26 cellular contexts compared by ENCODE assay signal in the genomic region with DNA sequence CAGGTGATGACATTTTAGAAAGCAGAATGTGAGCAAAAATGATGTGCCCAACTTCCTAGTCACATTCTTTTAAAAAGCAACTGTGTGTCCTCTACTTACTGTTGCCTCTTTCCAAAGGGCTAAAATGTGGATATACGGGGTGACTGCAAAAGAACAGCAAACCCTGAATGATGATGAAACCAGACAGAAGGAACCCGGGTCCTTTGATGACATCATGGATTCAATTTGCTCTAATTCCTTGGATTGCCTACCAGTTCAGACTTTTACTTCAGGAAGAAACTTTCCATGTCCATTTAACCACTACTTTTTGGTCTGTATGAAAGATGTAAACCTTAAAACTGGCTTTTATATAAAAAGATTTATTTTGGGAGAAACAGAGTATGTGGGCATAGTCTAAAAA.
DNase-seq lines count a peak whose midpoint lies in the region; ATAC-seq, FAIRE-seq and TF ChIP-seq lines count a peak whose summit lies in the region.
"Had no signal": no experiment of that assay in that cellular context is flagged by ENCODE, and none has a peak within 500 bp of the region (broad histone marks: within the 10 kb centered on the region; RNA-seq: fewer than 3 reads in every experiment).

No MANE protein-coding gene starts in this region.

- H3K9me1 ChIP-seq in K562 (ENCODE audit: control insufficient read depth, insufficient read depth, low read length): no peaks in the 10 kb centered on the region

- no peak overlapping the region for H3K4me3 Mint-ChIP-seq in memory B cell
- H3K4me3 Mint-ChIP-seq: CD14-positive monocyte; CD4-positive, alpha-beta memory T cell; CD4-positive, CD25-positive, alpha-beta regulatory T cell; CD8-positive, alpha-beta memory T cell had no signal

- H3K36me3 Mint-ChIP-seq in memory B cell: peaks cover 43% of the 10 kb centered on the region

- no peak overlapping the region for H3K9ac ChIP-seq in K562 (ENCODE audit: insufficient read depth in 1 of 2, low read depth in 2 of 2, low read length in 2 of 2)
- H3K9ac ChIP-seq: BLaER1 had no signal

- TF ChIP-seq CTCF in HEK293 (tag by site-specific recombination; IDR thresholded peaks at IDR 0.05) (no peak), K562 (IDR thresholded peaks at IDR 0.05 in 2 of 3, conservative IDR thresholded peaks at IDR 0.05 in 1 of 3; ENCODE audit: insufficient read depth in 2 of 3, low read depth in 1 of 3, low read length in 3 of 3) (no peak)

- no peaks in the 10 kb centered on the region for H3K27me3 ChIP-seq in K562 (ENCODE audit: control insufficient read depth in 2 of 2, insufficient read depth in 2 of 2, low read length in 2 of 2)
- H3K27me3 ChIP-seq: BE2C, BLaER1 had no signal

- H2AFZ ChIP-seq in K562 (ENCODE audit: low read depth, low read length): no peak overlapping the region

- FAIRE-seq in K562 (lab: Jason Lieb, UNC): no peak
- FAIRE-seq: A204.1, GM12878, GM12892, GM18507 had no signal

- peak overlapping the region; percentile 1 for H3K27ac Mint-ChIP-seq in memory B cell
- H3K27ac Mint-ChIP-seq: CD14-positive monocyte; CD4-positive, CD25-positive, alpha-beta regulatory T cell had no signal

- H3K4me2 ChIP-seq in K562 (ENCODE audit: insufficient read depth, low read length): no peak overlapping the region
- H3K4me2 ChIP-seq: BLaER1 had no signal

- CTCF ChIA-PET in HEK293 (lab: Yijun Ruan, JAX) (interaction anchor here (0.7 kb wide), 1 partner anchor 75 kb away, joined by 3 read pairs; no protein-coding TSS in a partner anchor), K562 (lab: Yijun Ruan, JAX; ENCODE audit: low intra/inter-chr PET ratio) (no interaction called here)

- H3K9me3 Mint-ChIP-seq in memory B cell: peaks cover 4% of the 10 kb centered on the region

- H3K79me2 ChIP-seq in K562 (ENCODE audit: control insufficient read depth, insufficient read depth, low read length): no peaks in the 10 kb centered on the region

- H3K27me3 Mint-ChIP-seq in memory B cell: no peaks in the 10 kb centered on the region
- H3K27me3 Mint-ChIP-seq: CD4-positive, alpha-beta memory T cell; CD4-positive, CD25-positive, alpha-beta regulatory T cell; CD8-positive, alpha-beta memory T cell had no signal

- TF ChIP-seq RAD21 in K562 (CRISPR knock-in tag; conservative IDR thresholded peaks at IDR 0.05 in 1 of 2, IDR thresholded peaks at IDR 0.05 in 1 of 2): no peak

- no peaks in the 10 kb centered on the region for H3K4me1 ChIP-seq in HEK293 (ENCODE audit: control insufficient read depth, insufficient read depth, low read length)
- no peaks in the 10 kb centered on the region for H3K4me1 ChIP-seq in K562 (replicated peaks in 1 of 2; ENCODE audit: control insufficient read depth in 2 of 2, insufficient read depth in 2 of 2, low read length in 2 of 2)

- POLR2A ChIA-PET in HEK293 (lab: Yijun Ruan, JAX): no interaction called here
- POLR2A ChIA-PET in K562 (lab: Yijun Ruan, JAX): no interaction called here

- H4K20me1 ChIP-seq in K562 (replicated peaks; ENCODE audit: control insufficient read depth, insufficient read depth, low read length): no peaks in the 10 kb centered on the region
- H4K20me1 ChIP-seq: BLaER1 had no signal

- in situ Hi-C loops in K562 (cut with MboI): no loop called here

- no peak for DNase-seq in K562 (ENCODE audit: extremely low read depth in 1 of 4, low spot score in 3 of 4)
- no peak for DNase-seq in memory B cell (ENCODE audit: low spot score in 2 of 2)
- DNase-seq in LoVo (ENCODE audit: low spot score): no peak
- DNase-seq: 8988T; ACHN; BE2C; C1 segment of cervical spinal cord; CD4-positive, alpha-beta memory T cell; CD4-positive, CD25-positive, alpha-beta regulatory T cell; CD8-positive, alpha-beta memory T cell; COR-L47; DMS 273 treated with DMSO at 0.1 percent for 48 hours; DMS153; DMS53; DMS79; DND-41; EL; GDM1 had no signal

- H3K4me3 ChIP-seq in HEK293 (ENCODE audit: low read depth, low read length) (no peak overlapping the region), K562 (no peak overlapping the region)
- H3K4me3 ChIP-seq: BLaER1, GM12878 had no signal

- H3K36me3 ChIP-seq in HEK293 (ENCODE audit: control insufficient read depth in 2 of 2, insufficient read depth in 1 of 2, low read length in 2 of 2): no peaks in the 10 kb centered on the region
- H3K36me3 ChIP-seq in K562 (ENCODE audit: control insufficient read depth, insufficient read depth, low read length): no peaks in the 10 kb centered on the region
- H3K36me3 ChIP-seq: BLaER1 had no signal

- BruUV-seq in K562 (replicated peaks; lab: Mats Ljungman, UMichigan): no TSS peak

- H3K9me3 ChIP-seq in HEK293 (ENCODE audit: control insufficient read depth, insufficient read depth, low read depth, low read length): no peaks in the 10 kb centered on the region
- no peaks in the 10 kb centered on the region; the same call in none of the 2 replicates for H3K9me3 ChIP-seq in K562 (replicated peaks; ENCODE audit: control insufficient read depth, insufficient read depth, low read depth, low read length)

- intact Hi-C loops in K562 (cut with micrococcal nuclease): no loop called here

- ATAC-seq in K562 (no peak), memory B cell (ENCODE audit: low read depth) (no peak), GM19328 (IDR thresholded peaks at IDR 0.05; ENCODE audit: unreplicated experiment) (no peak)
- ATAC-seq: GM12878 had no signal

- peaks cover 4% of the 10 kb centered on the region for H3K4me1 Mint-ChIP-seq in memory B cell
- H3K4me1 Mint-ChIP-seq: CD4-positive, alpha-beta memory T cell; CD8-positive, alpha-beta memory T cell had no signal

- no peak for TF ChIP-seq POLR2A in K562 (conservative IDR thresholded peaks at IDR 0.05)

- WGBS in K562 (ENCODE audit: insufficient coverage, low coverage, missing lambda C conversion rate): 83% methylated on average over 2 of the region's 2 CpGs

- no peak overlapping the region for H3K27ac ChIP-seq in HEK293 (ENCODE audit: extremely low read depth, low read depth, low read length)
- H3K27ac ChIP-seq in K562 (ENCODE audit: extremely low read depth, low read depth, low read length): no peak overlapping the region
- H3K27ac ChIP-seq: BLaER1 had no signal

- TF ChIP-seq EP300 in K562 (IDR thresholded peaks at IDR 0.05; ENCODE audit: low read length): no peak

TF ChIP-seq in HEK293, 187 proteins besides CTCF, POLR2A, EP300 and RAD21:
- TF ChIP-seq KLF16 (tag by site-specific recombination; IDR thresholded peaks at IDR 0.05): no peak
- TF ChIP-seq, protein P1, sequence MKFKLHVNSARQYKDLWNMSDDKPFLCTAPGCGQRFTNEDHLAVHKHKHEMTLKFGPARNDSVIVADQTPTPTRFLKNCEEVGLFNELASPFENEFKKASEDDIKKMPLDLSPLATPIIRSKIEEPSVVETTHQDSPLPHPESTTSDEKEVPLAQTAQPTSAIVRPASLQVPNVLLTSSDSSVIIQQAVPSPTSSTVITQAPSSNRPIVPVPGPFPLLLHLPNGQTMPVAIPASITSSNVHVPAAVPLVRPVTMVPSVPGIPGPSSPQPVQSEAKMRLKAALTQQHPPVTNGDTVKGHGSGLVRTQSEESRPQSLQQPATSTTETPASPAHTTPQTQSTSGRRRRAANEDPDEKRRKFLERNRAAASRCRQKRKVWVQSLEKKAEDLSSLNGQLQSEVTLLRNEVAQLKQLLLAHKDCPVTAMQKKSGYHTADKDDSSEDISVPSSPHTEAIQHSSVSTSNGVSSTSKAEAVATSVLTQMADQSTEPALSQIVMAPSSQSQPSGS (tag by site-specific recombination; IDR thresholded peaks at IDR 0.05; ENCODE audit: low read depth): peak; percentile 50; the same call in 1 of the 2 replicates

TF ChIP-seq in K562, 482 proteins besides CTCF, POLR2A, EP300 and RAD21:
- TF ChIP-seq SRSF7 (optimal IDR thresholded peaks at IDR 0.05; ENCODE audit: low read depth, low read length) (no peak), ZNF143 (CRISPR knock-in tag; IDR thresholded peaks at IDR 0.05) (no peak)
- TF ChIP-seq, protein P2, sequence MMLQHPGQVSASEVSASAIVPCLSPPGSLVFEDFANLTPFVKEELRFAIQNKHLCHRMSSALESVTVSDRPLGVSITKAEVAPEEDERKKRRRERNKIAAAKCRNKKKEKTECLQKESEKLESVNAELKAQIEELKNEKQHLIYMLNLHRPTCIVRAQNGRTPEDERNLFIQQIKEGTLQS (IDR thresholded peaks at IDR 0.05): peak; percentile 59
- TF ChIP-seq, protein P2 (CRISPR knock-in tag; conservative IDR thresholded peaks at IDR 0.05): no peak
TF ChIP-seq in K562: peak in this region for 1.
